In genomic region chr16:62903961-62904502, GRCh38 we compare ENCODE assay signal across 25 cellular contexts.
"Had no signal": no experiment of that assay in that cellular context is flagged by ENCODE, and none has a peak within 500 bp of the region (broad histone marks: within the 10 kb centered on the region; RNA-seq: fewer than 3 reads in every experiment).

No MANE protein-coding gene starts in this region.

- ATAC-seq: foreskin keratinocyte; gastroesophageal sphincter; heart left ventricle; left colon; left lung; left ventricle myocardium superior; lower lobe of right lung; naive thymus-derived CD4-positive, alpha-beta T cell had no signal

- H3K4me1 ChIP-seq: esophagus muscularis mucosa, foreskin keratinocyte, gastroesophageal sphincter, heart left ventricle, left lung, lower lobe of right lung had no signal

- FAIRE-seq: colon, endothelial cell of umbilical vein, frontal cortex, kidney had no signal

- H3K79me2 ChIP-seq: hepatocyte had no signal

- H3K36me3 ChIP-seq: esophagus muscularis mucosa, gastroesophageal sphincter, heart left ventricle, left lung, lower lobe of right lung had no signal

- H3K27ac ChIP-seq: coronary artery, dorsolateral prefrontal cortex, esophagus muscularis mucosa, foreskin keratinocyte, gastroesophageal sphincter, heart left ventricle, hepatocyte, left lung, lower lobe of right lung had no signal

- H3K4me3 ChIP-seq: coronary artery, dorsolateral prefrontal cortex, esophagus muscularis mucosa, gastroesophageal sphincter, heart left ventricle, hepatocyte, left lung, lower lobe of right lung had no signal

- H3K9me3 ChIP-seq: esophagus muscularis mucosa, gastroesophageal sphincter, left lung, lower lobe of right lung had no signal

- H3K27me3 ChIP-seq: dorsolateral prefrontal cortex, esophagus muscularis mucosa, foreskin keratinocyte, gastroesophageal sphincter, heart left ventricle, hepatocyte, left lung had no signal

- H2AFZ ChIP-seq: hepatocyte had no signal

- H3K4me2 ChIP-seq: hepatocyte had no signal

- DNase-seq: dermis blood vessel endothelial cell; dorsolateral prefrontal cortex; effector CD4-positive, alpha-beta T cell; effector memory CD4-positive, alpha-beta T cell; foreskin keratinocyte; heart left ventricle; hypothalamus; immature natural killer cell; islet precursor cell; kidney; kidney glomerular epithelial cell; left colon; left lung; left ventricle myocardium superior; lower lobe of right lung; mesendoderm; midbrain; naive thymus-derived CD4-positive, alpha-beta T cell had no signal
